8 cellular contexts compared by ENCODE assay signal in genomic region chr20:63178889-63179751, GRCh38. TPM values are rescaled to one million over a fixed set of nuclear protein-coding genes. Genes with fewer than 3 reads are reported as not detected.
A peak's percentile ranks its signal among the peaks of the same experiment; 100 is the strongest.
DNase-seq lines count a peak whose midpoint lies in the region; ATAC-seq and TF ChIP-seq lines count a peak whose summit lies in the region.

No MANE protein-coding gene starts in this region.

- no peaks in the 10 kb centered on the region for H3K9me3 Mint-ChIP-seq in stimulated activated effector memory CD8-positive, alpha-beta T cell treated with anti-CD3 and anti-CD28 coated beads, Interleukin-12 subunit alpha, Interleukin-12 subunit beta, amount 100 ng/mL, for 72 hours

- H3K27ac ChIP-seq in colonic mucosa = no peak overlapping the region

- intact Hi-C loops in colonic mucosa (cut with DNase I) = loop anchor here (2.0 kb wide), 1 partner anchor 122 kb away; no protein-coding TSS in a partner anchor

- DNase-seq in ACHN = peak; percentile 12
- peak; percentile 28 for DNase-seq in NCI-H1694 treated with DMSO at 0.1 percent for 48 hours (lab: John Stamatoyannopoulos, UW)
- peak; percentile 75 to 76 for DNase-seq in activated CD4-positive, alpha-beta T cell treated with anti-CD3 and anti-CD28 coated beads, Interleukin-2, amount 50 U/mL, for 4 hours
- peak; percentile 35 for DNase-seq in colonic mucosa
- DNase-seq in mucosa of gallbladder (ENCODE audit: low spot score) = peak; percentile 20
- DNase-seq in stimulated activated effector memory CD8-positive, alpha-beta T cell treated with anti-CD3 and anti-CD28 coated beads, Interleukin-12 subunit alpha, Interleukin-12 subunit beta, amount 100 ng/mL, for 72 hours (ENCODE audit: low spot score in 2 of 2) = peak; percentile 57 to 81

- H3K27me3 ChIP-seq in colonic mucosa = peaks cover 64% of the 10 kb centered on the region

- H3K4me1 Mint-ChIP-seq in stimulated activated effector memory CD8-positive, alpha-beta T cell treated with anti-CD3 and anti-CD28 coated beads, Interleukin-12 subunit alpha, Interleukin-12 subunit beta, amount 100 ng/mL, for 72 hours = peaks cover 28% of the 10 kb centered on the region

- H3K27ac Mint-ChIP-seq in stimulated activated effector memory CD8-positive, alpha-beta T cell treated with anti-CD3 and anti-CD28 coated beads, Interleukin-12 subunit alpha, Interleukin-12 subunit beta, amount 100 ng/mL, for 72 hours = no peak overlapping the region

- H3K36me3 Mint-ChIP-seq in stimulated activated effector memory CD8-positive, alpha-beta T cell treated with anti-CD3 and anti-CD28 coated beads, Interleukin-12 subunit alpha, Interleukin-12 subunit beta, amount 100 ng/mL, for 72 hours = peaks cover 10% of the 10 kb centered on the region

- H3K4me3 ChIP-seq in colonic mucosa = no peak overlapping the region

- no peaks in the 10 kb centered on the region for H3K9me3 ChIP-seq in colonic mucosa

- no peak for TF ChIP-seq CTCF in colonic mucosa (IDR thresholded peaks at IDR 0.05)

- H3K4me3 Mint-ChIP-seq in stimulated activated effector memory CD8-positive, alpha-beta T cell treated with anti-CD3 and anti-CD28 coated beads, Interleukin-12 subunit alpha, Interleukin-12 subunit beta, amount 100 ng/mL, for 72 hours = peak overlapping the region; percentile 53

- no peaks in the 10 kb centered on the region for H3K36me3 ChIP-seq in colonic mucosa

- in situ Hi-C loops in ACHN (cut with HindIII; ENCODE audit: low pct_ligation_motif_present, low pct_unique_long_range_greater_than_20kb, low sequenced_read_pairs) = no loop called here

- H3K4me1 ChIP-seq in colonic mucosa = peaks cover 9% of the 10 kb centered on the region

- ATAC-seq in GM19023 (IDR thresholded peaks at IDR 0.05; ENCODE audit: unreplicated experiment) (peak; percentile 43), HG03135 (IDR thresholded peaks at IDR 0.05; ENCODE audit: unreplicated experiment) (no peak)
- ATAC-seq in stimulated activated effector memory CD8-positive, alpha-beta T cell treated with anti-CD3 and anti-CD28 coated beads, Interleukin-12 subunit alpha, Interleukin-12 subunit beta, amount 100 ng/mL, for 72 hours = peak; percentile 62

- no peak overlapping the region for H3K9ac ChIP-seq in colonic mucosa (ENCODE audit: low read depth in 2 of 2, low read length in 2 of 2)

RNA-seq across cellular contexts. Expression of gene YTHDF1, which starts 36.8 kb away (rescaled TPM):
- total RNA-seq in colonic mucosa (10 to 100 TPM; 35.4 to 38.7 TPM), mucosa of gallbladder (40.8 TPM)

RNA-seq across cellular contexts. Expression of gene BIRC7, which starts 56.6 kb away (rescaled TPM):
- not detected for total RNA-seq in colonic mucosa
- 0.14 TPM for total RNA-seq in mucosa of gallbladder

Comparison
In these comparisons a context has a peak if more than half of its experiments do, and no peak if none do; other contexts are left out.
1. DNase-seq: peak in every context shown above with its lines; median percentile 76 in activated CD4-positive, alpha-beta T cell treated with anti-CD3 and anti-CD28 coated beads, Interleukin-2, amount 50 U/mL, for 4 hours; 69 in stimulated activated effector memory CD8-positive, alpha-beta T cell treated with anti-CD3 and anti-CD28 coated beads, Interleukin-12 subunit alpha, Interleukin-12 subunit beta, amount 100 ng/mL, for 72 hours; 35 in colonic mucosa; 28 in NCI-H1694 treated with DMSO at 0.1 percent for 48 hours; 20 in mucosa of gallbladder; 12 in ACHN.